ENCODE assay signal across 28 cellular contexts in genomic region chr2:160457588-160457987, GRCh38. TPM values are rescaled to one million over a fixed set of nuclear protein-coding genes. Genes with fewer than 3 reads are reported as not detected.
A peak's percentile ranks its signal among the peaks of the same experiment; 100 is the strongest.
DNase-seq lines count a peak whose midpoint lies in the region; ATAC-seq and TF ChIP-seq lines count a peak whose summit lies in the region.
"Had no signal": no experiment of that assay in that cellular context is flagged by ENCODE, and none has a peak within 500 bp of the region (broad histone marks: within the 10 kb centered on the region; RNA-seq: fewer than 3 reads in every experiment).

No MANE protein-coding gene starts in this region.

- H3K9me3 ChIP-seq in mesenchymal stem cell (ENCODE audit: control insufficient read depth, low read length): no peaks in the 10 kb centered on the region
- H3K9me3 ChIP-seq in CD4-positive, alpha-beta T cell (ENCODE audit: control insufficient read depth, low read length): no peaks in the 10 kb centered on the region
- H3K9me3 ChIP-seq: A549, tibial artery had no signal

- peak; percentile 28 for DNase-seq in activated CD8-positive, alpha-beta T cell treated with anti-CD3 and anti-CD28 coated beads for 36 hours
- no peak for DNase-seq in activated CD8-positive, alpha-beta T cell treated with anti-CD3 and anti-CD28 coated beads, Interleukin-2, amount 10 ng/mL, durations not matched to agents 7 days and 5 days
- peak; percentile 23 for DNase-seq in natural killer cell
- no peak for DNase-seq in globus pallidus (ENCODE audit: low spot score)
- DNase-seq in mesenchymal stem cell: no peak
- no peak for DNase-seq in CD4-positive, alpha-beta T cell
- DNase-seq: activated CD4-positive, alpha-beta T cell treated with anti-CD3 and anti-CD28 coated beads, Interleukin-2, amount 50 U/mL, for 4 hours; activated gamma-delta T cell; AML-193; CD4-positive, alpha-beta memory T cell; islet precursor cell; midbrain; naive thymus-derived CD4-positive, alpha-beta T cell; NCI-H1105; NCI-H1930; NCI-H524 treated with DMSO at 0.1 percent for 48 hours; NK-92 treated with Interleukin-12 subunit alpha and Interleukin-12 subunit beta, amount 100 ng/mL, for 24 hours; PC-9; stimulated activated CD8-positive, alpha-beta memory T cell treated with anti-CD3 and anti-CD28 coated beads, Interleukin-4, amount 100 ng/mL, for 48 hours; SW 1271; T1000; tibial artery had no signal

- H3K4me3 Mint-ChIP-seq in activated CD8-positive, alpha-beta T cell treated with anti-CD3 and anti-CD28 coated beads for 36 hours: no peak overlapping the region
- no peak overlapping the region for H3K4me3 Mint-ChIP-seq in activated CD8-positive, alpha-beta T cell treated with anti-CD3 and anti-CD28 coated beads, Interleukin-2, amount 10 ng/mL, durations not matched to agents 7 days and 5 days
- H3K4me3 Mint-ChIP-seq in natural killer cell: no peak overlapping the region
- no peak overlapping the region for H3K4me3 Mint-ChIP-seq in CD4-positive, alpha-beta T cell
- H3K4me3 Mint-ChIP-seq: brain, GM23338, WTC11 had no signal

- intact Hi-C loops in activated CD8-positive, alpha-beta T cell treated with anti-CD3 and anti-CD28 coated beads for 36 hours (cut with micrococcal nuclease): no loop called here
- intact Hi-C loops in natural killer cell (cut with micrococcal nuclease): no loop called here
- intact Hi-C loops in CD4-positive, alpha-beta T cell (cut with DNase I, micrococcal nuclease): no loop called here

- peak; percentile 37 for ATAC-seq in activated CD8-positive, alpha-beta T cell treated with anti-CD3 and anti-CD28 coated beads for 36 hours
- no peak for ATAC-seq in activated CD8-positive, alpha-beta T cell treated with anti-CD3 and anti-CD28 coated beads, Interleukin-2, amount 10 ng/mL, durations not matched to agents 7 days and 5 days
- ATAC-seq in GM18867 (IDR thresholded peaks at IDR 0.05; ENCODE audit: unreplicated experiment) (peak; percentile 91), HG03175 (IDR thresholded peaks at IDR 0.05; ENCODE audit: unreplicated experiment) (peak; percentile 61), natural killer cell (peak; percentile 78 to 94 (median 92))
- ATAC-seq in CD4-positive, alpha-beta T cell (ENCODE audit: poor library complexity): no peak
- ATAC-seq: A549; GM23338; naive thymus-derived CD4-positive, alpha-beta T cell; WTC11 had no signal

- H3K27ac Mint-ChIP-seq in activated CD8-positive, alpha-beta T cell treated with anti-CD3 and anti-CD28 coated beads for 36 hours: no peak overlapping the region
- H3K27ac Mint-ChIP-seq in activated CD8-positive, alpha-beta T cell treated with anti-CD3 and anti-CD28 coated beads, Interleukin-2, amount 10 ng/mL, durations not matched to agents 7 days and 5 days: no peak overlapping the region
- H3K27ac Mint-ChIP-seq in natural killer cell: peak overlapping the region; percentile 15 to 52
- H3K27ac Mint-ChIP-seq in CD4-positive, alpha-beta T cell: no peak overlapping the region
- H3K27ac Mint-ChIP-seq: GM23338, WTC11 had no signal

- H3K9me3 Mint-ChIP-seq in activated CD8-positive, alpha-beta T cell treated with anti-CD3 and anti-CD28 coated beads for 36 hours: no peaks in the 10 kb centered on the region
- no peaks in the 10 kb centered on the region for H3K9me3 Mint-ChIP-seq in activated CD8-positive, alpha-beta T cell treated with anti-CD3 and anti-CD28 coated beads, Interleukin-2, amount 10 ng/mL, durations not matched to agents 7 days and 5 days (ENCODE audit: insufficient read depth)
- H3K9me3 Mint-ChIP-seq in natural killer cell: no peaks in the 10 kb centered on the region
- H3K9me3 Mint-ChIP-seq in CD4-positive, alpha-beta T cell: no peaks in the 10 kb centered on the region
- H3K9me3 Mint-ChIP-seq: brain; CD4-positive, alpha-beta memory T cell; GM23338; WTC11 had no signal

- H2BK5ac ChIP-seq in mesenchymal stem cell (ENCODE audit: low read depth, low read length, poor library complexity, severe bottlenecking): no peak overlapping the region

- no peak overlapping the region for H2BK12ac ChIP-seq in mesenchymal stem cell (ENCODE audit: low read length in 2 of 2)

- POLR2A ChIA-PET in activated CD8-positive, alpha-beta T cell treated with anti-CD3 and anti-CD28 coated beads for 36 hours (lab: Charles Lee): interaction anchor here (0.7 kb wide), 1 partner anchor 62 kb away, joined by 3 read pairs; no protein-coding TSS in a partner anchor
- POLR2A ChIA-PET in activated CD8-positive, alpha-beta T cell treated with anti-CD3 and anti-CD28 coated beads, Interleukin-2, amount 10 ng/mL, durations not matched to agents 7 days and 5 days (lab: Charles Lee): interaction anchor here (0.8 kb wide), 1 partner anchor 30 kb away, joined by 3 read pairs; no protein-coding TSS in a partner anchor
- POLR2A ChIA-PET in CD4-positive, alpha-beta T cell (lab: Charles Lee): interaction anchor here (0.9 to 2.0 kb wide), 4 partner anchors 10 to 51 kb away, joined by 3 to 7 read pairs (median 4); no protein-coding TSS in a partner anchor

- TF ChIP-seq CTCF in activated CD8-positive, alpha-beta T cell treated with anti-CD3 and anti-CD28 coated beads for 36 hours (IDR thresholded peaks at IDR 0.05): no peak
- TF ChIP-seq CTCF in natural killer cell (IDR thresholded peaks at IDR 0.05): no peak
- TF ChIP-seq CTCF in CD4-positive, alpha-beta T cell (IDR thresholded peaks at IDR 0.05): no peak

- H3K4ac ChIP-seq in mesenchymal stem cell (ENCODE audit: low read depth in 1 of 2, low read length in 2 of 2): no peak overlapping the region

- no peak overlapping the region for H2BK120ac ChIP-seq in mesenchymal stem cell (ENCODE audit: low read depth, low read length)

- H3K36me3 Mint-ChIP-seq in activated CD8-positive, alpha-beta T cell treated with anti-CD3 and anti-CD28 coated beads for 36 hours (ENCODE audit: low read depth): peaks cover 3% of the 10 kb centered on the region
- H3K36me3 Mint-ChIP-seq in activated CD8-positive, alpha-beta T cell treated with anti-CD3 and anti-CD28 coated beads, Interleukin-2, amount 10 ng/mL, durations not matched to agents 7 days and 5 days (ENCODE audit: low read depth): peaks cover 25% of the 10 kb centered on the region
- no peaks in the 10 kb centered on the region for H3K36me3 Mint-ChIP-seq in natural killer cell
- peaks cover 24% of the 10 kb centered on the region for H3K36me3 Mint-ChIP-seq in CD4-positive, alpha-beta T cell (ENCODE audit: low read depth)
- H3K36me3 Mint-ChIP-seq: brain had no signal

- H3K18ac ChIP-seq in mesenchymal stem cell (ENCODE audit: low read depth in 1 of 2, low read length in 2 of 2): no peak overlapping the region

- no peak overlapping the region for H3K14ac ChIP-seq in mesenchymal stem cell (ENCODE audit: low read length in 2 of 2)

- H3K79me1 ChIP-seq in mesenchymal stem cell (replicated peaks; ENCODE audit: low read length, poor library complexity, severe bottlenecking): peaks cover 24% of the 10 kb centered on the region

- no peak overlapping the region for H4K91ac ChIP-seq in mesenchymal stem cell (ENCODE audit: low read length)

- H3K4me1 ChIP-seq in mesenchymal stem cell (ENCODE audit: control insufficient read depth, insufficient read depth, low read depth, low read length): peaks cover 8% of the 10 kb centered on the region

- no peak overlapping the region for H4K8ac ChIP-seq in mesenchymal stem cell (ENCODE audit: low read length)

- no peak overlapping the region for H2BK15ac ChIP-seq in mesenchymal stem cell (ENCODE audit: low read depth, poor library complexity, severe bottlenecking)

- no peak overlapping the region for H3K4me2 ChIP-seq in mesenchymal stem cell (ENCODE audit: low read length, poor library complexity, severe bottlenecking)
- H3K4me2 ChIP-seq: GM23338, PC-9 had no signal

- H3K27ac ChIP-seq in mesenchymal stem cell (ENCODE audit: low read length, poor library complexity, severe bottlenecking): no peak overlapping the region
- H3K27ac ChIP-seq in CD4-positive, alpha-beta T cell (ENCODE audit: low read depth, low read length): no peak overlapping the region
- H3K27ac ChIP-seq: A549, PC-9, tibial artery had no signal

- no peaks in the 10 kb centered on the region for H3K27me3 Mint-ChIP-seq in activated CD8-positive, alpha-beta T cell treated with anti-CD3 and anti-CD28 coated beads for 36 hours
- no peaks in the 10 kb centered on the region for H3K27me3 Mint-ChIP-seq in activated CD8-positive, alpha-beta T cell treated with anti-CD3 and anti-CD28 coated beads, Interleukin-2, amount 10 ng/mL, durations not matched to agents 7 days and 5 days (ENCODE audit: low read depth)
- no peaks in the 10 kb centered on the region for H3K27me3 Mint-ChIP-seq in natural killer cell (ENCODE audit: low read depth in 2 of 2)
- no peaks in the 10 kb centered on the region for H3K27me3 Mint-ChIP-seq in CD4-positive, alpha-beta T cell
- H3K27me3 Mint-ChIP-seq: CD4-positive, alpha-beta memory T cell; naive thymus-derived CD4-positive, alpha-beta T cell had no signal

- no peaks in the 10 kb centered on the region for H3K27me3 ChIP-seq in mesenchymal stem cell (ENCODE audit: control insufficient read depth in 1 of 2, insufficient read depth in 1 of 2, low read length in 2 of 2)
- H3K27me3 ChIP-seq in CD4-positive, alpha-beta T cell (ENCODE audit: control insufficient read depth, insufficient read depth, low read length): no peaks in the 10 kb centered on the region
- H3K27me3 ChIP-seq: tibial artery had no signal

- H3K4me1 Mint-ChIP-seq in activated CD8-positive, alpha-beta T cell treated with anti-CD3 and anti-CD28 coated beads for 36 hours (ENCODE audit: low read depth): peaks cover 39% of the 10 kb centered on the region
- peaks cover 28% of the 10 kb centered on the region for H3K4me1 Mint-ChIP-seq in activated CD8-positive, alpha-beta T cell treated with anti-CD3 and anti-CD28 coated beads, Interleukin-2, amount 10 ng/mL, durations not matched to agents 7 days and 5 days (ENCODE audit: low read depth)
- H3K4me1 Mint-ChIP-seq in natural killer cell: peaks cover 14 to 16% of the 10 kb centered on the region in 2 donors
- peaks cover 56% of the 10 kb centered on the region for H3K4me1 Mint-ChIP-seq in CD4-positive, alpha-beta T cell (ENCODE audit: low read depth)

- H2AK5ac ChIP-seq in mesenchymal stem cell (ENCODE audit: low read length, severe bottlenecking): no peak overlapping the region

- H3K9ac ChIP-seq in mesenchymal stem cell (ENCODE audit: low read length): no peak overlapping the region

- H3K4me3 ChIP-seq in mesenchymal stem cell (ENCODE audit: insufficient read depth in 1 of 2, low read depth in 1 of 2, low read length in 2 of 2): no peak overlapping the region
- H3K4me3 ChIP-seq: A549, GM23338, PC-9, tibial artery had no signal

- no peak overlapping the region for H3K23ac ChIP-seq in mesenchymal stem cell (ENCODE audit: low read length in 2 of 2)

- WGBS in mesenchymal stem cell: 99% methylated on average over 4 of the region's 5 CpGs

- CTCF ChIA-PET in activated CD8-positive, alpha-beta T cell treated with anti-CD3 and anti-CD28 coated beads for 36 hours (lab: Charles Lee): interaction anchor here (1.5 kb wide), 1 partner anchor 21 kb away, joined by 4 read pairs; no protein-coding TSS in a partner anchor
- CTCF ChIA-PET in activated CD8-positive, alpha-beta T cell treated with anti-CD3 and anti-CD28 coated beads, Interleukin-2, amount 10 ng/mL, durations not matched to agents 7 days and 5 days (lab: Charles Lee): interaction anchor here (1.1 kb wide), 1 partner anchor 10 kb away, joined by 5 read pairs; no protein-coding TSS in a partner anchor
- CTCF ChIA-PET in CD4-positive, alpha-beta T cell (lab: Charles Lee): no interaction called here

- peaks cover 3 to 29% of the 10 kb centered on the region in 2 experiments for H3K36me3 ChIP-seq in mesenchymal stem cell (ENCODE audit: control insufficient read depth in 1 of 2, insufficient read depth in 2 of 2, low read depth in 1 of 2, low read length in 2 of 2)
- H3K36me3 ChIP-seq: tibial artery had no signal

- H2AFZ ChIP-seq in mesenchymal stem cell (ENCODE audit: low read depth, low read length): no peak overlapping the region
- H2AFZ ChIP-seq: GM23338, PC-9 had no signal

RNA-seq across cellular contexts. Expression of gene RBMS1, which starts 36.0 kb away (rescaled TPM):
- 10 to 100 TPM; 35.8 to 38.6 TPM for total RNA-seq in activated CD8-positive, alpha-beta T cell treated with anti-CD3 and anti-CD28 coated beads for 36 hours
- total RNA-seq in activated CD8-positive, alpha-beta T cell treated with anti-CD3 and anti-CD28 coated beads, Interleukin-2, amount 10 ng/mL, durations not matched to agents 7 days and 5 days: 10 to 100 TPM; 84.7 to 87.9 TPM
- total RNA-seq in natural killer cell: 100 to 1,000 TPM; 111 to 167 (median 132) TPM
- 159 TPM for polyA plus RNA-seq in mesenchymal stem cell (2013, experiment 1 of 2)
- polyA plus RNA-seq in mesenchymal stem cell (2013, experiment 2 of 2): 180 TPM
- 10 to 100 TPM; 88.6 to 90.3 TPM for total RNA-seq in CD4-positive, alpha-beta T cell

Comparison
In these comparisons a context has a peak if more than half of its experiments do, and no peak if none do; other contexts are left out.
1. ATAC-seq: peak in activated CD8-positive, alpha-beta T cell treated with anti-CD3 and anti-CD28 coated beads for 36 hours (single experiment), GM18867 (single experiment), HG03175 (single experiment) and natural killer cell (3 of 3); none in activated CD8-positive, alpha-beta T cell treated with anti-CD3 and anti-CD28 coated beads, Interleukin-2, amount 10 ng/mL, durations not matched to agents 7 days and 5 days (single experiment) and CD4-positive, alpha-beta T cell (single experiment).
2. DNase-seq: peak in activated CD8-positive, alpha-beta T cell treated with anti-CD3 and anti-CD28 coated beads for 36 hours (single experiment) and natural killer cell (single experiment); none in activated CD8-positive, alpha-beta T cell treated with anti-CD3 and anti-CD28 coated beads, Interleukin-2, amount 10 ng/mL, durations not matched to agents 7 days and 5 days (single experiment), globus pallidus (single experiment), mesenchymal stem cell (single experiment) and CD4-positive, alpha-beta T cell (0 of 10).
3. H3K27ac Mint-ChIP-seq: peak in natural killer cell (2 of 2); none in activated CD8-positive, alpha-beta T cell treated with anti-CD3 and anti-CD28 coated beads for 36 hours (single experiment), activated CD8-positive, alpha-beta T cell treated with anti-CD3 and anti-CD28 coated beads, Interleukin-2, amount 10 ng/mL, durations not matched to agents 7 days and 5 days (single experiment) and CD4-positive, alpha-beta T cell (single experiment).